In the genomic region with DNA sequence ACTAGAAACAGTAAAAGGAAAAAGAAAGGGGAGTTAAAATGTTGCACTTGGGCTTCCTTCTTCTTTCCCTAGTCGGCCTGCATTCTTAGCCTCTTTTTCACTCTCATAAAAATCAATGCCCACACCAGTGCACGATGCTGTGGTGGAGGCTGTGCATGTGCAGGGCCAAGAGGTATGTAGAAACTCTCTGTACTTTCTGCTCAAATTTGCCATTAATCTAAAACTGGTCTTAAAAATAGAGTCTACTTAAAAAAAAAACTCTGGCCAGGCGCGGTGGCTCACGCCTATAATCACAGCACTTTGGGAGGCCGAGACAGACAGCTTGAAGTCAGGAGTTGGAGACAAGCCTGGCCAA, we compare ENCODE assay signal across 31 cellular contexts. TPM values are rescaled to one million over a fixed set of nuclear protein-coding genes. Genes with fewer than 3 reads are reported as not detected.
DNase-seq lines count a peak whose midpoint lies in the region; ATAC-seq and TF ChIP-seq lines count a peak whose summit lies in the region.
"Had no signal": no experiment of that assay in that cellular context is flagged by ENCODE, and none has a peak within 500 bp of the region (broad histone marks: within the 10 kb centered on the region; RNA-seq: fewer than 3 reads in every experiment).

No MANE protein-coding gene starts in this region.

- no CpG with 5 or more reads among the region's 6 CpGs for WGBS in H9 (ENCODE audit: extremely low coverage, insufficient read length, low lambda C conversion rate)
- no CpG with 5 or more reads among the region's 6 CpGs for WGBS in mesendoderm (ENCODE audit: extremely low coverage, insufficient coverage, low lambda C conversion rate)

- no peaks in the 10 kb centered on the region for H3K27me3 Mint-ChIP-seq in H9 (ENCODE audit: low read depth)
- no peaks in the 10 kb centered on the region for H3K27me3 Mint-ChIP-seq in activated T-helper 17 cell treated with anti-CD3 and anti-CD28 coated beads, Interleukin-2, amount 50 U/mL, for 72 hours
- H3K27me3 Mint-ChIP-seq: B cell, brain, naive B cell had no signal

- H3K56ac ChIP-seq in H9 (ENCODE audit: insufficient read length, low read depth, low read length) = no peak overlapping the region
- H3K56ac ChIP-seq in mesendoderm (ENCODE audit: low read length) = peak overlapping the region; percentile 17

- POLR2A ChIA-PET in A673 (lab: Charles Lee; ENCODE audit: low non-redundant PET) = no interaction called here

- H2BK15ac ChIP-seq in H9 (ENCODE audit: low read depth, low read length) = no peak overlapping the region
- H2BK15ac ChIP-seq in mesendoderm (replicated peaks; ENCODE audit: low read depth) = no peak overlapping the region

- BruUV-seq in A673 (replicated peaks; lab: Mats Ljungman, UMichigan) = no TSS peak

- no peak overlapping the region for H2BK120ac ChIP-seq in H9 (ENCODE audit: low read depth, low read length, poor library complexity, severe bottlenecking)
- no peak overlapping the region for H2BK120ac ChIP-seq in mesendoderm (ENCODE audit: low read depth, low read length)

- DNase-seq in A673 (ENCODE audit: low spot score) = no peak
- DNase-seq in H9 = no peak
- DNase-seq in brain microvascular endothelial cell = peak; percentile 4
- DNase-seq in mesendoderm = no peak
- DNase-seq in vagina (ENCODE audit: extremely low spot score in 2 of 2) = no peak
- DNase-seq: activated CD4-positive, CD25-positive, alpha-beta regulatory T cell treated with anti-CD3 and anti-CD28 coated beads, Interleukin-2, amount 50 U/mL, for 72 hours; activated CD8-positive, alpha-beta memory T cell treated with anti-CD3 and anti-CD28 coated beads for 24 hours; activated T-cell treated with anti-CD3 and anti-CD28 coated beads, Interleukin-2, amount 50 U/mL, for 1 hour; DMS79; effector CD8-positive, alpha-beta T cell; erythroblast; foreskin keratinocyte; heart right ventricle; KBM-7; kidney glomerular epithelial cell; mammary epithelial cell; MM.1S; naive B cell; NCI-H2081; NCI-H226; NCI-H69; nucleus accumbens; stimulated activated CD4-positive, alpha-beta T cell treated with anti-CD3 and anti-CD28 coated beads, Interleukin-2, amount 100 ng/mL, for 24 hours; T-helper 1 cell had no signal

- H3T11ph ChIP-seq in H9 (ENCODE audit: low read length) = no peak overlapping the region

- no peak overlapping the region for H3K18ac ChIP-seq in H9 (ENCODE audit: insufficient read length, low read depth, low read length)
- no peak overlapping the region for H3K18ac ChIP-seq in mesendoderm (ENCODE audit: low read length)

- no peaks in the 10 kb centered on the region for H3K27me3 ChIP-seq in A673 (replicated peaks; ENCODE audit: insufficient read depth, low read depth, low read length, poor library complexity)
- no peaks in the 10 kb centered on the region for H3K27me3 ChIP-seq in H9 (ENCODE audit: insufficient read depth, low read length)
- no peaks in the 10 kb centered on the region for H3K27me3 ChIP-seq in brain microvascular endothelial cell (replicated peaks)
- no peaks in the 10 kb centered on the region for H3K27me3 ChIP-seq in mesendoderm (ENCODE audit: insufficient read depth, low read length, poor library complexity)
- H3K27me3 ChIP-seq in vagina = no peaks in the 10 kb centered on the region
- H3K27me3 ChIP-seq: foreskin keratinocyte, heart right ventricle, tibial nerve had no signal

- in situ Hi-C loops in brain microvascular endothelial cell (cut with HindIII; ENCODE audit: low pct_ligation_motif_present, low sequenced_read_pairs) = no loop called here

- H3K4me3 Mint-ChIP-seq in H9 = no peak overlapping the region
- no peak overlapping the region for H3K4me3 Mint-ChIP-seq in activated T-helper 17 cell treated with anti-CD3 and anti-CD28 coated beads, Interleukin-2, amount 50 U/mL, for 72 hours
- H3K4me3 Mint-ChIP-seq: B cell, brain had no signal

- H3K79me1 ChIP-seq in H9 (ENCODE audit: insufficient read depth, low read depth, low read length, poor library complexity, severe bottlenecking) = peaks cover 13% of the 10 kb centered on the region
- H3K79me1 ChIP-seq in mesendoderm (ENCODE audit: low read length) = peaks cover 10% of the 10 kb centered on the region

- H3K23me2 ChIP-seq in H9 (ENCODE audit: insufficient read length, low read depth, low read length, poor library complexity, severe bottlenecking) = no peaks in the 10 kb centered on the region

- peaks cover 4% of the 10 kb centered on the region for H3K36me3 ChIP-seq in A673 (ENCODE audit: insufficient read depth, low read length, poor library complexity, severe bottlenecking)
- peaks cover 2% of the 10 kb centered on the region for H3K36me3 ChIP-seq in brain microvascular endothelial cell (replicated peaks)
- H3K36me3 ChIP-seq in mesendoderm (ENCODE audit: control insufficient read depth, insufficient read depth, low read length) = no peaks in the 10 kb centered on the region
- H3K36me3 ChIP-seq in vagina = peaks cover 0 to 13% of the 10 kb centered on the region in 2 donors

- no peak overlapping the region for H2BK12ac ChIP-seq in H9 (ENCODE audit: insufficient read length, low read depth, low read length)

- intact Hi-C loops in A673 (cut with micrococcal nuclease; ENCODE audit: unreplicated experiment) (no loop called here), vagina (cut with DNase I) (no loop called here)

- peaks cover 22% of the 10 kb centered on the region for H3K4me1 ChIP-seq in A673 (ENCODE audit: insufficient read depth, low read length, poor library complexity, severe bottlenecking)
- H3K4me1 ChIP-seq in H9 (ENCODE audit: insufficient read depth, low read length) = no peaks in the 10 kb centered on the region
- H3K4me1 ChIP-seq in mesendoderm (ENCODE audit: control insufficient read depth, low read depth, low read length) = no peaks in the 10 kb centered on the region
- H3K4me1 ChIP-seq in vagina = peaks cover 13% of the 10 kb centered on the region
- H3K4me1 ChIP-seq: A549 had no signal

- peak overlapping the region; percentile 6 to 46 (median 10); a peak in 6 of 7 replicates for H3K27ac Mint-ChIP-seq in H9
- H3K27ac Mint-ChIP-seq in activated T-helper 17 cell treated with anti-CD3 and anti-CD28 coated beads, Interleukin-2, amount 50 U/mL, for 72 hours = no peak overlapping the region
- H3K27ac Mint-ChIP-seq: B cell had no signal

- ATAC-seq in activated T-helper 17 cell treated with anti-CD3 and anti-CD28 coated beads, Interleukin-2, amount 50 U/mL, for 72 hours (replicated peaks) = no peak
- ATAC-seq in HG02870 (IDR thresholded peaks at IDR 0.05; ENCODE audit: unreplicated experiment) (no peak), GM18861 (IDR thresholded peaks at IDR 0.05; ENCODE audit: unreplicated experiment) (no peak)
- ATAC-seq: A549, foreskin keratinocyte had no signal

- H4K8ac ChIP-seq in H9 (replicated peaks; ENCODE audit: insufficient read length, low read depth, low read length) (no peak overlapping the region), mesendoderm (ENCODE audit: low read depth, low read length) (no peak overlapping the region)

- peaks cover 20 to 30% (median 24%) of the 10 kb centered on the region in 3 experiments; a peak in 6 of 7 replicates for H3K36me3 Mint-ChIP-seq in H9 (ENCODE audit: insufficient read depth in 1 of 3, low read depth in 3 of 3)
- H3K36me3 Mint-ChIP-seq in activated T-helper 17 cell treated with anti-CD3 and anti-CD28 coated beads, Interleukin-2, amount 50 U/mL, for 72 hours (ENCODE audit: low read depth) = peaks cover 60% of the 10 kb centered on the region

- TF ChIP-seq CTCF in A673 (conservative IDR thresholded peaks at IDR 0.05; ENCODE audit: low read depth, low read length) (no peak), H9 (conservative IDR thresholded peaks at IDR 0.05) (no peak), brain microvascular endothelial cell (IDR thresholded peaks at IDR 0.05; ENCODE audit: low read depth, low read length, missing control alignments) (no peak), vagina (IDR thresholded peaks at IDR 0.05) (no peak)

- H3K4me2 ChIP-seq in H9 (ENCODE audit: insufficient read depth, insufficient read length, low read length) = no peak overlapping the region
- no peak overlapping the region for H3K4me2 ChIP-seq in mesendoderm (ENCODE audit: low read length)
- H3K4me2 ChIP-seq: A549 had no signal

- no peaks in the 10 kb centered on the region for H4K20me1 ChIP-seq in H9 (ENCODE audit: control insufficient read depth, insufficient read depth, insufficient read length)

- H2BK20ac ChIP-seq in H9 (ENCODE audit: low read depth, low read length, poor library complexity, severe bottlenecking) = no peak overlapping the region

- H2BK5ac ChIP-seq in H9 (ENCODE audit: insufficient read length, low read length) (no peak overlapping the region), mesendoderm (ENCODE audit: low read length) (no peak overlapping the region)

- H3K79me2 ChIP-seq in H9 (ENCODE audit: insufficient read depth, low read length) (peaks cover 1% of the 10 kb centered on the region; the same call in 1 of the 2 replicates), mesendoderm (ENCODE audit: control insufficient read depth, insufficient read depth, low read length) (peaks cover 25% of the 10 kb centered on the region)

- H2AK5ac ChIP-seq in H9 (ENCODE audit: insufficient read length, low read length) (no peak overlapping the region), mesendoderm (ENCODE audit: low read length) (no peak overlapping the region)

- H3K14ac ChIP-seq in H9 (ENCODE audit: insufficient read depth, low read length) = no peak overlapping the region

- H3K9ac ChIP-seq in H9 (ENCODE audit: extremely low read depth, insufficient read length, low read length) (no peak overlapping the region), mesendoderm (ENCODE audit: low read length) (no peak overlapping the region)

- H3K23ac ChIP-seq in H9 (ENCODE audit: insufficient read length, low read depth, low read length) (no peak overlapping the region), mesendoderm (ENCODE audit: low read length) (no peak overlapping the region)

- peak overlapping the region; percentile 52 for H3K27ac ChIP-seq in A673 (ENCODE audit: low read depth, low read length, poor library complexity, severe bottlenecking)
- no peak overlapping the region for H3K27ac ChIP-seq in H9 (ENCODE audit: insufficient read length, low read depth, low read length)
- peak overlapping the region; percentile 36 for H3K27ac ChIP-seq in brain microvascular endothelial cell
- H3K27ac ChIP-seq in mesendoderm (ENCODE audit: low read depth, low read length) = no peak overlapping the region
- no peak overlapping the region for H3K27ac ChIP-seq in vagina
- H3K27ac ChIP-seq: A549, foreskin keratinocyte, heart right ventricle, tibial nerve had no signal

- H3K9me3 ChIP-seq in A673 (ENCODE audit: low read depth, low read length, poor library complexity, severe bottlenecking) = no peaks in the 10 kb centered on the region
- no peaks in the 10 kb centered on the region for H3K9me3 ChIP-seq in H9 (ENCODE audit: control insufficient read depth, low read depth, low read length)
- no peaks in the 10 kb centered on the region for H3K9me3 ChIP-seq in vagina
- H3K9me3 ChIP-seq: A549, heart right ventricle, tibial nerve had no signal

- CTCF ChIA-PET in A673 (lab: Charles Lee) = no interaction called here

- H2AFZ ChIP-seq in H9 (ENCODE audit: low read length) = no peak overlapping the region

- H4K5ac ChIP-seq in H9 (ENCODE audit: insufficient read length, low read depth, low read length) (no peak overlapping the region), mesendoderm (ENCODE audit: low read length) (no peak overlapping the region)

- no peaks in the 10 kb centered on the region for H3K9me3 Mint-ChIP-seq in H9
- H3K9me3 Mint-ChIP-seq in activated T-helper 17 cell treated with anti-CD3 and anti-CD28 coated beads, Interleukin-2, amount 50 U/mL, for 72 hours = no peaks in the 10 kb centered on the region
- H3K9me3 Mint-ChIP-seq: brain, naive B cell had no signal

- H3K4ac ChIP-seq in H9 (ENCODE audit: low read depth, low read length) = no peak overlapping the region
- no peak overlapping the region for H3K4ac ChIP-seq in mesendoderm (ENCODE audit: low read depth, low read length)

- no peak for TF ChIP-seq POLR2A in vagina (IDR thresholded peaks at IDR 0.05)

- H4K91ac ChIP-seq in H9 (ENCODE audit: insufficient read length, low read depth, low read length) = no peak overlapping the region

- H3K4me3 ChIP-seq in A673 (ENCODE audit: low read depth, low read length, poor library complexity, severe bottlenecking) (no peak overlapping the region), brain microvascular endothelial cell (ENCODE audit: low read depth, low read length) (no peak overlapping the region), mesendoderm (ENCODE audit: low read length) (no peak overlapping the region), vagina (no peak overlapping the region)
- H3K4me3 ChIP-seq: A549, heart right ventricle, tibial nerve had no signal

- no peaks in the 10 kb centered on the region for H3K4me1 Mint-ChIP-seq in H9
- H3K4me1 Mint-ChIP-seq in activated T-helper 17 cell treated with anti-CD3 and anti-CD28 coated beads, Interleukin-2, amount 50 U/mL, for 72 hours = peaks cover 6% of the 10 kb centered on the region

RNA-seq across cellular contexts. Expression of a gene that starts 11.1 kb away (rescaled TPM):
- total RNA-seq in A673 (2021) = 34.1 and 37.9 TPM in 2 replicates
- 40.4 and 43.0 TPM in 2 replicates for total RNA-seq in H9 (2021)
- 28.2 TPM for polyA plus RNA-seq in mesendoderm (2013, experiment 1 of 2)
- polyA plus RNA-seq in mesendoderm (2013, experiment 2 of 2) = 26.4 TPM
- 10 to 100 TPM; 30.6 to 36.5 TPM for total RNA-seq in activated T-helper 17 cell treated with anti-CD3 and anti-CD28 coated beads, Interleukin-2, amount 50 U/mL, for 72 hours
- 33.1 TPM for total RNA-seq in vagina

Comparison
In these comparisons a context has a peak if more than half of its experiments do, and no peak if none do; other contexts are left out.
1. H3K27ac ChIP-seq: peak in A673 (single experiment) and brain microvascular endothelial cell (single experiment); none in H9 (single experiment), mesendoderm (single experiment) and vagina (single experiment).